8 cellular contexts compared by ENCODE assay signal in the genomic region with DNA sequence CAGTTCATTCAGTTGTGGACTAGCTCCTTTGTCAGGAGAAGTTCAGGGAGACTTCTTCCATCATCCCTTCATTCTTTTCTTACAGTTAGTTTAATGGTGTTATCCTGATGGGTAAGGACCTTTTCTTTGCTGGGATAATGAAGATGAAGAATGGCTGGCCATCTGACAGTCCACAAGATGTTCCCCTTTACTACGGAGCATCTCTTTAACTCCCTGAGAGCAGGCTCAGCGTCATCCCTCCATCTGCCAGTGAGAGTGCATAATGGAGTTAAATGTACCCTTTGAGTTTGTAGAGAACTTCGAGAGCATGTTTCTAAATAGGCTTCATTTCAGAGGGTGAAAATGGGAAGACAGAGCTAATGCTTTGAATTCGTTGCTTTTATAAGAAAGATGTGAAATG. TPM values are rescaled to one million over a fixed set of nuclear protein-coding genes. Genes with fewer than 3 reads are reported as not detected.
DNase-seq lines count a peak whose midpoint lies in the region; ATAC-seq, FAIRE-seq and TF ChIP-seq lines count a peak whose summit lies in the region.

No MANE protein-coding gene starts in this region.

- H3K36me3 Mint-ChIP-seq in T-helper 2 cell treated with Interferon-gamma antibody and Interleukin-4, amounts not matched to agents 5 μg/mL and 100 μg/mL, for 36 hours (ENCODE audit: low read depth): peaks cover 28% of the 10 kb centered on the region

- H3K27ac Mint-ChIP-seq in T-helper 2 cell treated with Interferon-gamma antibody and Interleukin-4, amounts not matched to agents 5 μg/mL and 100 μg/mL, for 36 hours: peak overlapping the region; percentile 98

- H3K9me3 Mint-ChIP-seq in T-helper 2 cell treated with Interferon-gamma antibody and Interleukin-4, amounts not matched to agents 5 μg/mL and 100 μg/mL, for 36 hours: no peaks in the 10 kb centered on the region

- peak overlapping the region; percentile 83 for H3K4me3 ChIP-seq in fibroblast of mammary gland (ENCODE audit: control insufficient read depth, low read depth, low read length)

- DNase-seq in Caki2 (ENCODE audit: low read depth): peak; percentile 35
- DNase-seq in HS-5 (ENCODE audit: low read depth): peak; percentile 6
- peak; percentile 10 for DNase-seq in T-helper 2 cell treated with Interferon-gamma antibody and Interleukin-4, amounts not matched to agents 5 μg/mL and 100 μg/mL, for 36 hours (ENCODE audit: low spot score)
- peak; percentile 49 for DNase-seq in fibroblast of mammary gland (ENCODE audit: low read depth)
- DNase-seq in posterior vena cava (ENCODE audit: low spot score): peak; percentile 9
- DNase-seq in D721Med (ENCODE audit: insufficient read length, low spot score): no peak

- ATAC-seq in HG02798 (IDR thresholded peaks at IDR 0.05; ENCODE audit: poor library complexity, unreplicated experiment) (no peak), GM21786 (IDR thresholded peaks at IDR 0.05; ENCODE audit: unreplicated experiment) (no peak)

- intact Hi-C loops in posterior vena cava (cut with DNase I): no loop called here

- in situ Hi-C loops in Caki2 (cut with HindIII; ENCODE audit: low pct_unique_long_range_greater_than_20kb, low sequenced_read_pairs): no loop called here

- FAIRE-seq in D721Med (lab: Jason Lieb, UNC): no peak

- H3K4me1 Mint-ChIP-seq in T-helper 2 cell treated with Interferon-gamma antibody and Interleukin-4, amounts not matched to agents 5 μg/mL and 100 μg/mL, for 36 hours (ENCODE audit: low read depth): peaks cover 38% of the 10 kb centered on the region

- TF ChIP-seq CTCF in fibroblast of mammary gland (conservative IDR thresholded peaks at IDR 0.05; ENCODE audit: control insufficient read depth, insufficient read depth, low read depth, low read length) (no peak), D721Med (IDR thresholded peaks at IDR 0.05; ENCODE audit: insufficient read depth, missing control alignments) (no peak)

- H3K4me3 Mint-ChIP-seq in T-helper 2 cell treated with Interferon-gamma antibody and Interleukin-4, amounts not matched to agents 5 μg/mL and 100 μg/mL, for 36 hours: peak overlapping the region; percentile 98

- H3K27me3 Mint-ChIP-seq in T-helper 2 cell treated with Interferon-gamma antibody and Interleukin-4, amounts not matched to agents 5 μg/mL and 100 μg/mL, for 36 hours (ENCODE audit: low read depth): no peaks in the 10 kb centered on the region

RNA-seq across cellular contexts. Expression of a gene that starts 1.6 kb away (rescaled TPM):
- 12.7 and 37.1 TPM in 2 replicates for total RNA-seq in Caki2 (2014; rRNA removed; shearing (Covaris generic); ENCODE audit: low replicate concordance)
- total RNA-seq in posterior vena cava: 10 to 100 TPM; 48.7 to 50.9 TPM
